In the genomic region with DNA sequence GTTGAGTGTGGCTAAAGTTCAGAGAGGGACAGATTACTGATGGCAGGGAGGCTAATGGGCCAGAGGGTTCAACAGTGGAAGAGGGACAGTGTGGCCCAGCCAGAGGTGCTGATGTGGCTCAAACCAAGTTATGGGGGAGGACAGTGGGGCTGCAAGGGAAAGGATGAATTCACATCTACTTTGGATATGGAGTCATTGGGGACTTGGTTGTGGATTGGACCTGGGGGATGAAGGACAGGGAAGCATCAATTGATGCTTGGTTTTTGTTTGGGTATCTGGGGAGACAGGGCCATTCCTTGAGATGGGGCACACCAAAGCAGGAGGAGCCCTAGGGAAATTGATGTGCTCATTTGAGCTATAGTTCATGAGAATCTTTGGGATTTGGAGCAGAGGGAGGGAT, we compare ENCODE assay signal across 1 cellular context.
TF ChIP-seq lines count a peak whose summit lies in the region.

No MANE protein-coding gene starts in this region.

TF ChIP-seq in HEK293, 187 proteins besides CTCF, POLR2A, EP300 and RAD21:
- TF ChIP-seq, protein P1, sequence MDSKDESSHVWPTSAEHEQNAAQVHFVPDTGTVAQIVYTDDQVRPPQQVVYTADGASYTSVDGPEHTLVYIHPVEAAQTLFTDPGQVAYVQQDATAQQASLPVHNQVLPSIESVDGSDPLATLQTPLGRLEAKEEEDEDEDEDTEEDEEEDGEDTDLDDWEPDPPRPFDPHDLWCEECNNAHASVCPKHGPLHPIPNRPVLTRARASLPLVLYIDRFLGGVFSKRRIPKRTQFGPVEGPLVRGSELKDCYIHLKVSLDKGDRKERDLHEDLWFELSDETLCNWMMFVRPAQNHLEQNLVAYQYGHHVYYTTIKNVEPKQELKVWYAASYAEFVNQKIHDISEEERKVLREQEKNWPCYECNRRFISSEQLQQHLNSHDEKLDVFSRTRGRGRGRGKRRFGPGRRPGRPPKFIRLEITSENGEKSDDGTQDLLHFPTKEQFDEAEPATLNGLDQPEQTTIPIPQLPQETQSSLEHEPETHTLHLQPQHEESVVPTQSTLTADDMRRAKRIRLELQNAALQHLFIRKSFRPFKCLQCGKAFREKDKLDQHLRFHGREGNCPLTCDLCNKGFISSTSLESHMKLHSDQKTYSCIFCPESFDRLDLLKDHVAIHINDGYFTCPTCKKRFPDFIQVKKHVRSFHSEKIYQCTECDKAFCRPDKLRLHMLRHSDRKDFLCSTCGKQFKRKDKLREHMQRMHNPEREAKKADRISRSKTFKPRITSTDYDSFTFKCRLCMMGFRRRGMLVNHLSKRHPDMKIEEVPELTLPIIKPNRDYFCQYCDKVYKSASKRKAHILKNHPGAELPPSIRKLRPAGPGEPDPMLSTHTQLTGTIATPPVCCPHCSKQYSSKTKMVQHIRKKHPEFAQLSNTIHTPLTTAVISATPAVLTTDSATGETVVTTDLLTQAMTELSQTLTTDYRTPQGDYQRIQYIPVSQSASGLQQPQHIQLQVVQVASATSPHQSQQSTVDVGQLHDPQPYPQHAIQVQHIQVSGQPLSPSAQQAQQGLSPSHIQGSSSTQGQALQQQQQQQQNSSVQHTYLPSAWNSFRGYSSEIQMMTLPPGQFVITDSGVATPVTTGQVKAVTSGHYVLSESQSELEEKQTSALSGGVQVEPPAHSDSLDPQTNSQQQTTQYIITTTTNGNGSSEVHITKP (tag by site-specific recombination; IDR thresholded peaks at IDR 0.05), result peak; percentile 67
- TF ChIP-seq ZNF600 (tag by site-specific recombination; IDR thresholded peaks at IDR 0.05), result peak; percentile 54; the same call in 1 of the 2 replicates
- no peak for TF ChIP-seq ZNF48 (tag by site-specific recombination; IDR thresholded peaks at IDR 0.05)
TF ChIP-seq in HEK293: peak in this region for 2.
